Comparison of ENCODE assay signal across 27 cellular contexts in the genomic region with DNA sequence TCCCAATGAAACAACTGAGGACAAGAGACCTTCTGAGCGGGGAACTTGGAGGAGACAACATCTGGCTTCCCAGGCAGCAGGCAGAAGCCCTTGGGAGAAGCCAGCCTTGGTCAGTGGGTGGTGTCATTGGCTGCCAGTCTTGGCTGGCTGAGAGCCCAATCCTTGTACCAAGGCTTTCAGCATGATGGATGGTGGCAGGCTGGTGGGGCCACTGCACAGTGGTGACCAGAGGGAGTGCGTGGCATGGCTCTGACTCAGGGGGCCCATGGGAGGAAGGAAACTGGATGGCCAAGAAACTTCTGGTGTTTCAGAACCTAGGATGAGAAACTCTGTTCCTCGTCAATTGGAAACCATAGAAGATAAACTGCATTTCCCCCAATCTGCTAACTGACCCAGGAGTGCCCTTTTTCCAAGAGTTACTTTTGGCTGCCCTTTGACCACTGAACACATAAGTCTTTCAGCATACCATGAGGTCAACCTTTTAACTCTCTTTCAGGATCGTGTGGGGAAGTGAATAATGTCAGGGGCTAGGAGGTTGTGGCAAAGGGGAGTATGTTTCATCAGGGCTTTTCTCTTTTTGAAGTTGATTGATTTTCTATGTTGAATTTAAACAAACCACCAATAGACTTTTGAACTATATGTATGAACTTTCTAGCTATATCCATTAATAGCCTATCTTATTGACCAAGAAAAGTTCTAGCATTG.
DNase-seq lines count a peak whose midpoint lies in the region; ATAC-seq and FAIRE-seq lines count a peak whose summit lies in the region.
"Had no signal": no experiment of that assay in that cellular context is flagged by ENCODE, and none has a peak within 500 bp of the region (broad histone marks: within the 10 kb centered on the region; RNA-seq: fewer than 3 reads in every experiment).

No MANE protein-coding gene starts in this region.

- 22% methylated on average over 3 of the region's 4 CpGs for WGBS in mesenchymal stem cell

- peak overlapping the region in 1 of 2 experiments; percentile 69 for H3K14ac ChIP-seq in mesenchymal stem cell (ENCODE audit: low read length in 2 of 2)

- no peak overlapping the region for H3K27ac ChIP-seq in mesenchymal stem cell (ENCODE audit: low read length, poor library complexity, severe bottlenecking)
- H3K27ac ChIP-seq: C4-2B, PC-9 had no signal

- no peak overlapping the region for H4K8ac ChIP-seq in mesenchymal stem cell (ENCODE audit: low read length)

- H2AK5ac ChIP-seq in mesenchymal stem cell (ENCODE audit: low read length, severe bottlenecking) = no peak overlapping the region

- FAIRE-seq in RCC 7860 (lab: Jason Lieb, UNC) = no peak
- FAIRE-seq: A204.1, G401.6, GM12892, GM18507, H54 had no signal

- no peaks in the 10 kb centered on the region for H3K36me3 ChIP-seq in mesenchymal stem cell (ENCODE audit: control insufficient read depth in 1 of 2, insufficient read depth in 2 of 2, low read depth in 1 of 2, low read length in 2 of 2)

- ATAC-seq in HG02938 (IDR thresholded peaks at IDR 0.05; ENCODE audit: unreplicated experiment) (no peak), GM21717 (IDR thresholded peaks at IDR 0.05; ENCODE audit: unreplicated experiment) (no peak)

- H3K79me1 ChIP-seq in mesenchymal stem cell (replicated peaks; ENCODE audit: low read length, poor library complexity, severe bottlenecking) = no peaks in the 10 kb centered on the region

- H2BK120ac ChIP-seq in mesenchymal stem cell (ENCODE audit: low read depth, low read length) = no peak overlapping the region

- peak overlapping the region in 1 of 2 experiments; percentile 14 for H3K18ac ChIP-seq in mesenchymal stem cell (ENCODE audit: low read depth in 1 of 2, low read length in 2 of 2)

- H2BK15ac ChIP-seq in mesenchymal stem cell (ENCODE audit: low read depth, poor library complexity, severe bottlenecking) = no peak overlapping the region

- H3K27me3 ChIP-seq in mesenchymal stem cell (ENCODE audit: control insufficient read depth in 1 of 2, insufficient read depth in 1 of 2, low read length in 2 of 2) = no peaks in the 10 kb centered on the region

- no peaks in the 10 kb centered on the region for H3K9me3 ChIP-seq in mesenchymal stem cell (ENCODE audit: control insufficient read depth, low read length)

- no peak overlapping the region for H3K9ac ChIP-seq in mesenchymal stem cell (ENCODE audit: low read length)
- H3K9ac ChIP-seq: SK-N-SH had no signal

- no peak overlapping the region for H2BK5ac ChIP-seq in mesenchymal stem cell (ENCODE audit: low read depth, low read length, poor library complexity, severe bottlenecking)

- H3K4me3 ChIP-seq in mesenchymal stem cell (ENCODE audit: insufficient read depth in 1 of 2, low read depth in 1 of 2, low read length in 2 of 2) = no peak overlapping the region
- H3K4me3 ChIP-seq: PC-9 had no signal

- H4K91ac ChIP-seq in mesenchymal stem cell (ENCODE audit: low read length) = no peak overlapping the region

- peaks cover 2% of the 10 kb centered on the region for H3K4me1 ChIP-seq in mesenchymal stem cell (ENCODE audit: control insufficient read depth, insufficient read depth, low read depth, low read length)

- no peak overlapping the region for H2AFZ ChIP-seq in mesenchymal stem cell (ENCODE audit: low read depth, low read length)
- H2AFZ ChIP-seq: PC-9 had no signal

- H3K4ac ChIP-seq in mesenchymal stem cell (ENCODE audit: low read depth in 1 of 2, low read length in 2 of 2) = peak overlapping the region in 1 of 2 experiments; percentile 24

- H3K23ac ChIP-seq in mesenchymal stem cell (ENCODE audit: low read length in 2 of 2) = peak overlapping the region in 1 of 2 experiments; percentile 47

- H2BK12ac ChIP-seq in mesenchymal stem cell (ENCODE audit: low read length in 2 of 2) = peak overlapping the region in 1 of 2 experiments; percentile 67

- H3K4me2 ChIP-seq in mesenchymal stem cell (ENCODE audit: low read length, poor library complexity, severe bottlenecking) = no peak overlapping the region
- H3K4me2 ChIP-seq: PC-9, SK-N-SH had no signal

- DNase-seq in A172 (ENCODE audit: low spot score) = peak; percentile 15
- DNase-seq in HT1080 (ENCODE audit: low read depth) = peak; percentile 3
- DNase-seq in RCC 7860 (ENCODE audit: low spot score) = peak; percentile 9
- peak; percentile 17 for DNase-seq in mesenchymal stem cell
- DNase-seq in mucosa of gallbladder (ENCODE audit: low spot score) = no peak
- no peak for DNase-seq in activated CD4-positive, CD25-positive, alpha-beta regulatory T cell treated with anti-CD3 and anti-CD28 coated beads, Interleukin-2, amount 50 U/mL, for 72 hours
- DNase-seq: Calu3; CD8-positive, alpha-beta memory T cell; HFFc6; KG1; NCI-H1694; NCI-H2081; NCI-H2171; NCI-H345; NCI-H524; NCI-H82; PC-9; SIG-M5; SK-N-SH had no signal

Comparison
In these comparisons a context has a peak if more than half of its experiments do, and no peak if none do; other contexts are left out.
1. DNase-seq: peak in A172 (single experiment), HT1080 (single experiment), RCC 7860 (single experiment) and mesenchymal stem cell (single experiment); none in mucosa of gallbladder (single experiment) and activated CD4-positive, CD25-positive, alpha-beta regulatory T cell treated with anti-CD3 and anti-CD28 coated beads, Interleukin-2, amount 50 U/mL, for 72 hours (single experiment).